2 cellular contexts compared by ENCODE assay signal in the genomic region with DNA sequence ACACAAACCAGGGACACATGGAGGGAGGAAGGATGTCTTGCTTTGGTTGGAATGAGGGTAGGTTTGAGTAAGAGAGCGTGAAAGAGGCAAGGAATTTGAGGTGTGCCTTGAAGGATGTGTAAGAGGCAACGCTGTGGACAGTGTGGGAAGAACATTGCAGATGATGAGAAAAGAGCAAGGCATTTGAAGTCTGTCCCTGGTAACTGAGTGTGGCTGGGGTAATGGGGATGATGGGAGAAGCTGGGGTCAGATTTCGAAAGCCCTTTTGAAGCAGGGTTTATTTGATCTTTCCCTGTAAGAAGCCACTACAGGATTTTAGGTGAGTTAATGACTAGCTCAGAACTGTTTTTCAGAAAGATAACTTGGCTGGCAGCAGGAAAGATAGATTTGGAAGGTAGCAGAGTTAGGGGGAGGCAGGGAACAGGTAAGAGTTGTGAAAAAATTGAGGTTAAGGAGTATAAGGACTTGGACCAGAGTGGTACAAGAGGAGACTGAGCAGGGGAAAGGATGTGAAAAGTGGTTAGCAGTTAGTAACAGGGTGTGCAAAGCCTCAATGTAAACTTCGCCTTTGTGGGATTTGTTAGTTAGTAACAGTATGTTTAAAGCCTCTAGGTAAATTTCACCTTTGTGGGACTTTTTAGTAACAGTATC.
A peak's percentile ranks its signal among the peaks of the same experiment; 100 is the strongest.
TF ChIP-seq lines count a peak whose summit lies in the region.

No MANE protein-coding gene starts in this region.

TF ChIP-seq in WTC11, 78 proteins besides CTCF, POLR2A, EP300 and RAD21:
- TF ChIP-seq CBFB (CRISPR knock-in tag; IDR thresholded peaks at IDR 0.05; ENCODE audit: low read depth) (no peak), SP1 (CRISPR knock-in tag; conservative IDR thresholded peaks at IDR 0.05) (no peak), JAZF1 (CRISPR knock-in tag; IDR thresholded peaks at IDR 0.05) (no peak), ETV6 (CRISPR knock-in tag; IDR thresholded peaks at IDR 0.05) (no peak), ZNF423 (CRISPR knock-in tag; IDR thresholded peaks at IDR 0.05) (no peak), ZNF671 (CRISPR knock-in tag; IDR thresholded peaks at IDR 0.05) (no peak), ZNF263 (CRISPR knock-in tag; IDR thresholded peaks at IDR 0.05; ENCODE audit: low read depth) (no peak)
- TF ChIP-seq, protein P1, sequence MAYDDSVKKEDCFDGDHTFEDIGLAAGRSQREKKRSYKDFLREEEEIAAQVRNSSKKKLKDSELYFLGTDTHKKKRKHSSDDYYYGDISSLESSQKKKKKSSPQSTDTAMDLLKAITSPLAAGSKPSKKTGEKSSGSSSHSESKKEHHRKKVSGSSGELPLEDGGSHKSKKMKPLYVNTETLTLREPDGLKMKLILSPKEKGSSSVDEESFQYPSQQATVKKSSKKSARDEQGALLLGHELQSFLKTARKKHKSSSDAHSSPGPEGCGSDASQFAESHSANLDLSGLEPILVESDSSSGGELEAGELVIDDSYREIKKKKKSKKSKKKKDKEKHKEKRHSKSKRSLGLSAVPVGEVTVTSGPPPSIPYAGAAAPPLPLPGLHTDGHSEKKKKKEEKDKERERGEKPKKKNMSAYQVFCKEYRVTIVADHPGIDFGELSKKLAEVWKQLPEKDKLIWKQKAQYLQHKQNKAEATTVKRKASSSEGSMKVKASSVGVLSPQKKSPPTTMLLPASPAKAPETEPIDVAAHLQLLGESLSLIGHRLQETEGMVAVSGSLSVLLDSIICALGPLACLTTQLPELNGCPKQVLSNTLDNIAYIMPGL (CRISPR knock-in tag; IDR thresholded peaks at IDR 0.05): no peak
- TF ChIP-seq, protein P2, sequence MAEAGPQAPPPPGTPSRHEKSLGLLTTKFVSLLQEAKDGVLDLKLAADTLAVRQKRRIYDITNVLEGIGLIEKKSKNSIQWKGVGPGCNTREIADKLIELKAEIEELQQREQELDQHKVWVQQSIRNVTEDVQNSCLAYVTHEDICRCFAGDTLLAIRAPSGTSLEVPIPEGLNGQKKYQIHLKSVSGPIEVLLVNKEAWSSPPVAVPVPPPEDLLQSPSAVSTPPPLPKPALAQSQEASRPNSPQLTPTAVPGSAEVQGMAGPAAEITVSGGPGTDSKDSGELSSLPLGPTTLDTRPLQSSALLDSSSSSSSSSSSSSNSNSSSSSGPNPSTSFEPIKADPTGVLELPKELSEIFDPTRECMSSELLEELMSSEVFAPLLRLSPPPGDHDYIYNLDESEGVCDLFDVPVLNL (CRISPR knock-in tag; IDR thresholded peaks at IDR 0.05; ENCODE audit: borderline replicate concordance, low read depth): no peak
- TF ChIP-seq, protein P3, sequence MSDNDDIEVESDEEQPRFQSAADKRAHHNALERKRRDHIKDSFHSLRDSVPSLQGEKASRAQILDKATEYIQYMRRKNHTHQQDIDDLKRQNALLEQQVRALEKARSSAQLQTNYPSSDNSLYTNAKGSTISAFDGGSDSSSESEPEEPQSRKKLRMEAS (CRISPR knock-in tag; IDR thresholded peaks at IDR 0.05): no peak
- TF ChIP-seq, protein P4, sequence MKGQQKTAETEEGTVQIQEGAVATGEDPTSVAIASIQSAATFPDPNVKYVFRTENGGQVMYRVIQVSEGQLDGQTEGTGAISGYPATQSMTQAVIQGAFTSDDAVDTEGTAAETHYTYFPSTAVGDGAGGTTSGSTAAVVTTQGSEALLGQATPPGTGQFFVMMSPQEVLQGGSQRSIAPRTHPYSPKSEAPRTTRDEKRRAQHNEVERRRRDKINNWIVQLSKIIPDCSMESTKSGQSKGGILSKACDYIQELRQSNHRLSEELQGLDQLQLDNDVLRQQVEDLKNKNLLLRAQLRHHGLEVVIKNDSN (CRISPR knock-in tag; IDR thresholded peaks at IDR 0.05): no peak
- TF ChIP-seq, protein P5, sequence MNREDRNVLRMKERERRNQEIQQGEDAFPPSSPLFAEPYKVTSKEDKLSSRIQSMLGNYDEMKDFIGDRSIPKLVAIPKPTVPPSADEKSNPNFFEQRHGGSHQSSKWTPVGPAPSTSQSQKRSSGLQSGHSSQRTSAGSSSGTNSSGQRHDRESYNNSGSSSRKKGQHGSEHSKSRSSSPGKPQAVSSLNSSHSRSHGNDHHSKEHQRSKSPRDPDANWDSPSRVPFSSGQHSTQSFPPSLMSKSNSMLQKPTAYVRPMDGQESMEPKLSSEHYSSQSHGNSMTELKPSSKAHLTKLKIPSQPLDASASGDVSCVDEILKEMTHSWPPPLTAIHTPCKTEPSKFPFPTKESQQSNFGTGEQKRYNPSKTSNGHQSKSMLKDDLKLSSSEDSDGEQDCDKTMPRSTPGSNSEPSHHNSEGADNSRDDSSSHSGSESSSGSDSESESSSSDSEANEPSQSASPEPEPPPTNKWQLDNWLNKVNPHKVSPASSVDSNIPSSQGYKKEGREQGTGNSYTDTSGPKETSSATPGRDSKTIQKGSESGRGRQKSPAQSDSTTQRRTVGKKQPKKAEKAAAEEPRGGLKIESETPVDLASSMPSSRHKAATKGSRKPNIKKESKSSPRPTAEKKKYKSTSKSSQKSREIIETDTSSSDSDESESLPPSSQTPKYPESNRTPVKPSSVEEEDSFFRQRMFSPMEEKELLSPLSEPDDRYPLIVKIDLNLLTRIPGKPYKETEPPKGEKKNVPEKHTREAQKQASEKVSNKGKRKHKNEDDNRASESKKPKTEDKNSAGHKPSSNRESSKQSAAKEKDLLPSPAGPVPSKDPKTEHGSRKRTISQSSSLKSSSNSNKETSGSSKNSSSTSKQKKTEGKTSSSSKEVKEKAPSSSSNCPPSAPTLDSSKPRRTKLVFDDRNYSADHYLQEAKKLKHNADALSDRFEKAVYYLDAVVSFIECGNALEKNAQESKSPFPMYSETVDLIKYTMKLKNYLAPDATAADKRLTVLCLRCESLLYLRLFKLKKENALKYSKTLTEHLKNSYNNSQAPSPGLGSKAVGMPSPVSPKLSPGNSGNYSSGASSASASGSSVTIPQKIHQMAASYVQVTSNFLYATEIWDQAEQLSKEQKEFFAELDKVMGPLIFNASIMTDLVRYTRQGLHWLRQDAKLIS (CRISPR knock-in tag; IDR thresholded peaks at IDR 0.05; ENCODE audit: borderline replicate concordance): no peak

TF ChIP-seq in HepG2, 621 proteins besides CTCF, POLR2A, EP300 and RAD21 (continues in another document):
- no peak for TF ChIP-seq ZKSCAN8 (CRISPR knock-in tag; IDR thresholded peaks at IDR 0.05; ENCODE audit: borderline replicate concordance)
- TF ChIP-seq HOXA7 (CRISPR knock-in tag; IDR thresholded peaks at IDR 0.05): no peak
- TF ChIP-seq, protein P6, sequence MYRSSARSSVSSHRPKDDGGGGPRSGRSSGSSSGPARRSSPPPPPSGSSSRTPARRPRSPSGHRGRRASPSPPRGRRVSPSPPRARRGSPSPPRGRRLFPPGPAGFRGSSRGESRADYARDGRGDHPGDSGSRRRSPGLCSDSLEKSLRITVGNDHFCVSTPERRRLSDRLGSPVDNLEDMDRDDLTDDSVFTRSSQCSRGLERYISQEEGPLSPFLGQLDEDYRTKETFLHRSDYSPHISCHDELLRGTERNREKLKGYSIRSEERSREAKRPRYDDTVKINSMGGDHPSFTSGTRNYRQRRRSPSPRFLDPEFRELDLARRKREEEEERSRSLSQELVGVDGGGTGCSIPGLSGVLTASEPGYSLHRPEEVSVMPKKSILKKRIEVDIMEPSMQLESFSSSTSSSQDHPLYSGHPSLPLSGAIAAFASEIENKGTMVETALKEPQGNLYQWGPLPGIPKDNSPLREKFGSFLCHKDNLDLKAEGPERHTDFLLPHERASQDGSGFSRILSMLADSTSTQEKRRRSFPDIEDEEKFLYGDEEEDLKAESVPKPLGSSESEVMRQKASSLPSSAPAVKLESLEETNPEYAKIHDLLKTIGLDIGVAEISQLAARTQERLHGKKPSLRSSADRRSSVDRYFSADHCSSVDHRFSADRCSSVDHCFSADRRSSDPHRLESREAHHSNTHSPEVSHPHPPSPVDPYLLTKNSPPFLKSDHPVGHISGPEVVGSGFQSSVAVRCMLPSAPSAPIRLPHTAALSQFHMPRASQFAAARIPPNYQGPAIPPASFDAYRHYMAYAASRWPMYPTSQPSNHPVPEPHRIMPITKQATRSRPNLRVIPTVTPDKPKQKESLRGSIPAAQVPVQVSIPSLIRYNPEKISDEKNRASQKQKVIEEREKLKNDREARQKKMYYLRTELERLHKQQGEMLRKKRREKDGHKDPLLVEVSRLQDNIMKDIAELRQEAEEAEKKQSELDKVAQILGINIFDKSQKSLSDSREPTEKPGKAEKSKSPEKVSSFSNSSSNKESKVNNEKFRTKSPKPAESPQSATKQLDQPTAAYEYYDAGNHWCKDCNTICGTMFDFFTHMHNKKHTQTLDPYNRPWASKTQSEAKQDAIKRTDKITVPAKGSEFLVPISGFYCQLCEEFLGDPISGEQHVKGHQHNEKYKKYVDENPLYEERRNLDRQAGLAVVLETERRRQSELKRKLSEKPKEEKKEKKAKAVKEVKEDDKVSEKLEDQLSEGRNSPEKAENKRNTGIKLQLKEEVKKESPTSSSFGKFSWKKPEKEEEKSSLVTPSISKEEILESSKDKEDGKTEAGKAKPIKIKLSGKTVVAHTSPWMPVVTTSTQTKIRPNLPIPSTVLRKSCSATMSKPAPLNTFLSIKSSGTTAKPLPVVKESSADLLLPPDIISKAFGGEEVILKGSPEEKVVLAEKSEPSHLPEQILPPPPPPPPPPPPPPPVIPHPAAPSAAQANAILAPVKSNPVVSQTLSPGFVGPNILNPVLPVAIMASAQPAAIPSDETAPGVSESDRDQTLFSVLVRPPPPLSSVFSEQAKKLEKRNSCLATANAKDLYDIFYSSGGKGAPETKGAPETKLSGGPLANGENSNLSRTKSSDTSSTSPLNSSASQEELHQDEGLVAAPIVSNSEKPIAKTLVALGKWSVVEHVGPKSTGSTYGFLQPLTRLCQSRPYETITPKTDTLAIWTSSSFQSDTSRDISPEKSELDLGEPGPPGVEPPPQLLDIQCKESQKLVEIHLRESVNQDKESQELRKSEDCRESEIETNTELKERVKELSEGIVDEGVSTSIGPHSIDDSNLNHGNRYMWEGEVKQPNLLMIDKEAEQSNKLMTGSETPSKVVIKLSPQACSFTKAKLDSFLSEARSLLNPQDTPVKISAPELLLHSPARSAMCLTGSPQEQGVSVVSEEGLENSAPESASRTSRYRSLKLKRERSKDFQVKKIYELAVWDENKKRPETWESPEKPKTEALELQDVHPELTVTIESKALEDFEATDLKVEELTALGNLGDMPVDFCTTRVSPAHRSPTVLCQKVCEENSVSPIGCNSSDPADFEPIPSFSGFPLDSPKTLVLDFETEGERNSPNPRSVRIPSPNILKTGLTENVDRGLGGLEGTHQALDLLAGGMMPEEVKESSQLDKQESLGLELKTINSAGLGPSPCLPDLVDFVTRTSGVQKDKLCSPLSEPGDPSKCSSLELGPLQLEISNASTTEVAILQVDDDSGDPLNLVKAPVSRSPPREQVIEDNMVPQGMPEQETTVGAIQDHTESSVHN (CRISPR knock-in tag; IDR thresholded peaks at IDR 0.05): no peak
- 0 out of 2 replicates have a peak, but pooled peaks have one; percentile 18 for TF ChIP-seq ZNF780A (CRISPR knock-in tag; IDR thresholded peaks at IDR 0.05)
- peak; percentile 32; the same call in 1 of the 2 replicates for TF ChIP-seq HNF4A (CRISPR knock-in tag; IDR thresholded peaks at IDR 0.05)
- TF ChIP-seq ZFAT (CRISPR knock-in tag; conservative IDR thresholded peaks at IDR 0.05): no peak
- TF ChIP-seq, protein P7, sequence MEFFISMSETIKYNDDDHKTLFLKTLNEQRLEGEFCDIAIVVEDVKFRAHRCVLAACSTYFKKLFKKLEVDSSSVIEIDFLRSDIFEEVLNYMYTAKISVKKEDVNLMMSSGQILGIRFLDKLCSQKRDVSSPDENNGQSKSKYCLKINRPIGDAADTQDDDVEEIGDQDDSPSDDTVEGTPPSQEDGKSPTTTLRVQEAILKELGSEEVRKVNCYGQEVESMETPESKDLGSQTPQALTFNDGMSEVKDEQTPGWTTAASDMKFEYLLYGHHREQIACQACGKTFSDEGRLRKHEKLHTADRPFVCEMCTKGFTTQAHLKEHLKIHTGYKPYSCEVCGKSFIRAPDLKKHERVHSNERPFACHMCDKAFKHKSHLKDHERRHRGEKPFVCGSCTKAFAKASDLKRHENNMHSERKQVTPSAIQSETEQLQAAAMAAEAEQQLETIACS (CRISPR knock-in tag; IDR thresholded peaks at IDR 0.05): no peak
- TF ChIP-seq RAD51 (IDR thresholded peaks at IDR 0.05; ENCODE audit: borderline replicate concordance): no peak
- TF ChIP-seq, protein P8, sequence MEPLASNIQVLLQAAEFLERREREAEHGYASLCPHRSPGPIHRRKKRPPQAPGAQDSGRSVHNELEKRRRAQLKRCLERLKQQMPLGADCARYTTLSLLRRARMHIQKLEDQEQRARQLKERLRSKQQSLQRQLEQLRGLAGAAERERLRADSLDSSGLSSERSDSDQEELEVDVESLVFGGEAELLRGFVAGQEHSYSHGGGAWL (CRISPR knock-in tag; IDR thresholded peaks at IDR 0.05): no peak
- TF ChIP-seq, protein P9, sequence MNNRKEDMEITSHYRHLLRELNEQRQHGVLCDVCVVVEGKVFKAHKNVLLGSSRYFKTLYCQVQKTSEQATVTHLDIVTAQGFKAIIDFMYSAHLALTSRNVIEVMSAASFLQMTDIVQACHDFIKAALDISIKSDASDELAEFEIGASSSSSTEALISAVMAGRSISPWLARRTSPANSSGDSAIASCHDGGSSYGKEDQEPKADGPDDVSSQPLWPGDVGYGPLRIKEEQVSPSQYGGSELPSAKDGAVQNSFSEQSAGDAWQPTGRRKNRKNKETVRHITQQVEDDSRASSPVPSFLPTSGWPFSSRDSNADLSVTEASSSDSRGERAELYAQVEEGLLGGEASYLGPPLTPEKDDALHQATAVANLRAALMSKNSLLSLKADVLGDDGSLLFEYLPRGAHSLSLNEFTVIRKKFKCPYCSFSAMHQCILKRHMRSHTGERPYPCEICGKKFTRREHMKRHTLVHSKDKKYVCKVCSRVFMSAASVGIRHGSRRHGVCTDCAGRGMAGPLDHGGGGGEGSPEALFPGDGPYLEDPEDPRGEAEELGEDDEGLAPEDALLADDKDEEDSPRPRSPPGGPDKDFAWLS (CRISPR knock-in tag; IDR thresholded peaks at IDR 0.05; ENCODE audit: borderline replicate concordance): no peak
- no peak for TF ChIP-seq SAP130 (CRISPR knock-in tag; IDR thresholded peaks at IDR 0.05; ENCODE audit: low read depth)
- no peak for TF ChIP-seq PCBP1 (IDR thresholded peaks at IDR 0.05; ENCODE audit: borderline replicate concordance, low read depth, low read length)
- TF ChIP-seq FOSL2 (CRISPR knock-in tag; IDR thresholded peaks at IDR 0.05): no peak
- TF ChIP-seq ZNF879 (CRISPR knock-in tag; IDR thresholded peaks at IDR 0.05): no peak
- no peak for TF ChIP-seq BORCS8-MEF2B (CRISPR knock-in tag; IDR thresholded peaks at IDR 0.05)
- TF ChIP-seq, protein P10, sequence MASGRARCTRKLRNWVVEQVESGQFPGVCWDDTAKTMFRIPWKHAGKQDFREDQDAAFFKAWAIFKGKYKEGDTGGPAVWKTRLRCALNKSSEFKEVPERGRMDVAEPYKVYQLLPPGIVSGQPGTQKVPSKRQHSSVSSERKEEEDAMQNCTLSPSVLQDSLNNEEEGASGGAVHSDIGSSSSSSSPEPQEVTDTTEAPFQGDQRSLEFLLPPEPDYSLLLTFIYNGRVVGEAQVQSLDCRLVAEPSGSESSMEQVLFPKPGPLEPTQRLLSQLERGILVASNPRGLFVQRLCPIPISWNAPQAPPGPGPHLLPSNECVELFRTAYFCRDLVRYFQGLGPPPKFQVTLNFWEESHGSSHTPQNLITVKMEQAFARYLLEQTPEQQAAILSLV (CRISPR knock-in tag; IDR thresholded peaks at IDR 0.05; ENCODE audit: borderline replicate concordance): no peak
- TF ChIP-seq ZNF224 (CRISPR knock-in tag; IDR thresholded peaks at IDR 0.05): no peak
- TF ChIP-seq, protein P11, sequence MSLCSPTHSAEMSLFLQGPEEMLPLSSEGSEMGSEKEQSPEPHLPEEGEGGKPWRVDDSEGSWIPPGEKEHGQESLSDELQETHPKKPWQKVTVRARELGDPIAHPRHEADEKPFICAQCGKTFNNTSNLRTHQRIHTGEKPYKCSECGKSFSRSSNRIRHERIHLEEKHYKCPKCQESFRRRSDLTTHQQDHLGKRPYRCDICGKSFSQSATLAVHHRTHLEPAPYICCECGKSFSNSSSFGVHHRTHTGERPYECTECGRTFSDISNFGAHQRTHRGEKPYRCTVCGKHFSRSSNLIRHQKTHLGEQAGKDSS (CRISPR knock-in tag; IDR thresholded peaks at IDR 0.05; ENCODE audit: borderline replicate concordance, low read depth): no peak
- no peak for TF ChIP-seq CBFB (CRISPR knock-in tag; IDR thresholded peaks at IDR 0.05)
- no peak; the same call in 1 of the 2 replicates for TF ChIP-seq FOXJ3 (CRISPR knock-in tag; IDR thresholded peaks at IDR 0.05; ENCODE audit: borderline replicate concordance)
- TF ChIP-seq DPF2 (CRISPR knock-in tag; IDR thresholded peaks at IDR 0.05; ENCODE audit: borderline replicate concordance, low read depth): no peak
- no peak for TF ChIP-seq ZNF207 (IDR thresholded peaks at IDR 0.05; ENCODE audit: borderline replicate concordance)
